In the genomic region with DNA sequence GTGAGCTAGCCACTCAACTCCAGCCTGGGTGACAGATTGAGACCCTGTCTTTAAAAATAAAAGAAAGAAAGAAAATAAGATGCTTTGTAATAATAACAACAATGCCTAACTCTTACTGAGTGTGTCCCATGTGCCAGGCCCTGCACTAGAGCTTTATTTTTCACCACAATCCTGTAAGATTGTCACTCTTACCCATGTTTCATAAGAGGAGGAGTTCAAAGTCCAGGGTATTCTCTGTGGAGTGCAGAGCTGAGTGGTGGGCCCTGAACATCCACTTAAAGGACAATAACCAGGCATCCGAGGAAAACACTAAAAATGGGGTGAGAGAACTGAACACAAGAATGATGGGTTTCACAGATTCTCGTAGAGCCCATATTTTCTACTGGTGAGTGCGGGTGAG, we compare ENCODE assay signal across 1 cellular context.
TF ChIP-seq lines count a peak whose summit lies in the region.

No MANE protein-coding gene starts in this region.

TF ChIP-seq in GM23338, 12 proteins besides CTCF, POLR2A, EP300 and RAD21:
- no peak for TF ChIP-seq NANOG (IDR thresholded peaks at IDR 0.05; ENCODE audit: borderline replicate concordance)
- TF ChIP-seq ZNF331 (CRISPR knock-in tag; IDR thresholded peaks at IDR 0.05; ENCODE audit: low read depth): no peak
- TF ChIP-seq JUNB (IDR thresholded peaks at IDR 0.05; ENCODE audit: unreplicated experiment): no peak
- TF ChIP-seq POLR2AphosphoS5 (IDR thresholded peaks at IDR 0.05; ENCODE audit: low read depth): no peak
- TF ChIP-seq, protein P1, sequence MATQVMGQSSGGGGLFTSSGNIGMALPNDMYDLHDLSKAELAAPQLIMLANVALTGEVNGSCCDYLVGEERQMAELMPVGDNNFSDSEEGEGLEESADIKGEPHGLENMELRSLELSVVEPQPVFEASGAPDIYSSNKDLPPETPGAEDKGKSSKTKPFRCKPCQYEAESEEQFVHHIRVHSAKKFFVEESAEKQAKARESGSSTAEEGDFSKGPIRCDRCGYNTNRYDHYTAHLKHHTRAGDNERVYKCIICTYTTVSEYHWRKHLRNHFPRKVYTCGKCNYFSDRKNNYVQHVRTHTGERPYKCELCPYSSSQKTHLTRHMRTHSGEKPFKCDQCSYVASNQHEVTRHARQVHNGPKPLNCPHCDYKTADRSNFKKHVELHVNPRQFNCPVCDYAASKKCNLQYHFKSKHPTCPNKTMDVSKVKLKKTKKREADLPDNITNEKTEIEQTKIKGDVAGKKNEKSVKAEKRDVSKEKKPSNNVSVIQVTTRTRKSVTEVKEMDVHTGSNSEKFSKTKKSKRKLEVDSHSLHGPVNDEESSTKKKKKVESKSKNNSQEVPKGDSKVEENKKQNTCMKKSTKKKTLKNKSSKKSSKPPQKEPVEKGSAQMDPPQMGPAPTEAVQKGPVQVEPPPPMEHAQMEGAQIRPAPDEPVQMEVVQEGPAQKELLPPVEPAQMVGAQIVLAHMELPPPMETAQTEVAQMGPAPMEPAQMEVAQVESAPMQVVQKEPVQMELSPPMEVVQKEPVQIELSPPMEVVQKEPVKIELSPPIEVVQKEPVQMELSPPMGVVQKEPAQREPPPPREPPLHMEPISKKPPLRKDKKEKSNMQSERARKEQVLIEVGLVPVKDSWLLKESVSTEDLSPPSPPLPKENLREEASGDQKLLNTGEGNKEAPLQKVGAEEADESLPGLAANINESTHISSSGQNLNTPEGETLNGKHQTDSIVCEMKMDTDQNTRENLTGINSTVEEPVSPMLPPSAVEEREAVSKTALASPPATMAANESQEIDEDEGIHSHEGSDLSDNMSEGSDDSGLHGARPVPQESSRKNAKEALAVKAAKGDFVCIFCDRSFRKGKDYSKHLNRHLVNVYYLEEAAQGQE (IDR thresholded peaks at IDR 0.05; ENCODE audit: unreplicated experiment): no peak
- TF ChIP-seq ZNF114 (CRISPR knock-in tag; IDR thresholded peaks at IDR 0.05): no peak
- TF ChIP-seq, protein P2, sequence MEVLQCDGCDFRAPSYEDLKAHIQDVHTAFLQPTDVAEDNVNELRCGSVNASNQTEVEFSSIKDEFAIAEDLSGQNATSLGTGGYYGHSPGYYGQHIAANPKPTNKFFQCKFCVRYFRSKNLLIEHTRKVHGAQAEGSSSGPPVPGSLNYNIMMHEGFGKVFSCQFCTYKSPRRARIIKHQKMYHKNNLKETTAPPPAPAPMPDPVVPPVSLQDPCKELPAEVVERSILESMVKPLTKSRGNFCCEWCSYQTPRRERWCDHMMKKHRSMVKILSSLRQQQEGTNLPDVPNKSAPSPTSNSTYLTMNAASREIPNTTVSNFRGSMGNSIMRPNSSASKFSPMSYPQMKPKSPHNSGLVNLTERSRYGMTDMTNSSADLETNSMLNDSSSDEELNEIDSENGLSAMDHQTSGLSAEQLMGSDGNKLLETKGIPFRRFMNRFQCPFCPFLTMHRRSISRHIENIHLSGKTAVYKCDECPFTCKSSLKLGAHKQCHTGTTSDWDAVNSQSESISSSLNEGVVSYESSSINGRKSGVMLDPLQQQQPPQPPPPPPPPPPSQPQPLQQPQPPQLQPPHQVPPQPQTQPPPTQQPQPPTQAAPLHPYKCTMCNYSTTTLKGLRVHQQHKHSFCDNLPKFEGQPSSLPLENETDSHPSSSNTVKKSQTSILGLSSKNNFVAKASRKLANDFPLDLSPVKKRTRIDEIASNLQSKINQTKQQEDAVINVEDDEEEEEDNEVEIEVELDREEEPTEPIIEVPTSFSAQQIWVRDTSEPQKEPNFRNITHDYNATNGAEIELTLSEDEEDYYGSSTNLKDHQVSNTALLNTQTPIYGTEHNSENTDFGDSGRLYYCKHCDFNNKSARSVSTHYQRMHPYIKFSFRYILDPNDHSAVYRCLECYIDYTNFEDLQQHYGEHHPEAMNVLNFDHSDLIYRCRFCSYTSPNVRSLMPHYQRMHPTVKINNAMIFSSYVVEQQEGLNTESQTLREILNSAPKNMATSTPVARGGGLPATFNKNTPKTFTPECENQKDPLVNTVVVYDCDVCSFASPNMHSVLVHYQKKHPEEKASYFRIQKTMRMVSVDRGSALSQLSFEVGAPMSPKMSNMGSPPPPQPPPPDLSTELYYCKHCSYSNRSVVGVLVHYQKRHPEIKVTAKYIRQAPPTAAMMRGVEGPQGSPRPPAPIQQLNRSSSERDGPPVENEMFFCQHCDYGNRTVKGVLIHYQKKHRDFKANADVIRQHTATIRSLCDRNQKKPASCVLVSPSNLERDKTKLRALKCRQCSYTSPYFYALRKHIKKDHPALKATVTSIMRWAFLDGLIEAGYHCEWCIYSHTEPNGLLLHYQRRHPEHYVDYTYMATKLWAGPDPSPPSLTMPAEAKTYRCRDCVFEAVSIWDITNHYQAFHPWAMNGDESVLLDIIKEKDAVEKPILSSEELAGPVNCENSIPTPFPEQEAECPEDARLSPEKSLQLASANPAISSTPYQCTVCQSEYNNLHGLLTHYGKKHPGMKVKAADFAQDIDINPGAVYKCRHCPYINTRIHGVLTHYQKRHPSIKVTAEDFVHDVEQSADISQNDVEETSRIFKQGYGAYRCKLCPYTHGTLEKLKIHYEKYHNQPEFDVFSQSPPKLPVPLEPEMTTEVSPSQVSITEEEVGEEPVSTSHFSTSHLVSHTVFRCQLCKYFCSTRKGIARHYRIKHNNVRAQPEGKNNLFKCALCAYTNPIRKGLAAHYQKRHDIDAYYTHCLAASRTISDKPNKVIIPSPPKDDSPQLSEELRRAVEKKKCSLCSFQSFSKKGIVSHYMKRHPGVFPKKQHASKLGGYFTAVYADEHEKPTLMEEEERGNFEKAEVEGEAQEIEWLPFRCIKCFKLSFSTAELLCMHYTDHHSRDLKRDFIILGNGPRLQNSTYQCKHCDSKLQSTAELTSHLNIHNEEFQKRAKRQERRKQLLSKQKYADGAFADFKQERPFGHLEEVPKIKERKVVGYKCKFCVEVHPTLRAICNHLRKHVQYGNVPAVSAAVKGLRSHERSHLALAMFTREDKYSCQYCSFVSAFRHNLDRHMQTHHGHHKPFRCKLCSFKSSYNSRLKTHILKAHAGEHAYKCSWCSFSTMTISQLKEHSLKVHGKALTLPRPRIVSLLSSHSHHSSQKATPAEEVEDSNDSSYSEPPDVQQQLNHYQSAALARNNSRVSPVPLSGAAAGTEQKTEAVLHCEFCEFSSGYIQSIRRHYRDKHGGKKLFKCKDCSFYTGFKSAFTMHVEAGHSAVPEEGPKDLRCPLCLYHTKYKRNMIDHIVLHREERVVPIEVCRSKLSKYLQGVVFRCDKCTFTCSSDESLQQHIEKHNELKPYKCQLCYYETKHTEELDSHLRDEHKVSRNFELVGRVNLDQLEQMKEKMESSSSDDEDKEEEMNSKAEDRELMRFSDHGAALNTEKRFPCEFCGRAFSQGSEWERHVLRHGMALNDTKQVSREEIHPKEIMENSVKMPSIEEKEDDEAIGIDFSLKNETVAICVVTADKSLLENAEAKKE (CRISPR knock-in tag; IDR thresholded peaks at IDR 0.05): no peak
- TF ChIP-seq EZH2 (IDR thresholded peaks at IDR 0.05; ENCODE audit: low read depth, unreplicated experiment): no peak
- TF ChIP-seq, protein P3, sequence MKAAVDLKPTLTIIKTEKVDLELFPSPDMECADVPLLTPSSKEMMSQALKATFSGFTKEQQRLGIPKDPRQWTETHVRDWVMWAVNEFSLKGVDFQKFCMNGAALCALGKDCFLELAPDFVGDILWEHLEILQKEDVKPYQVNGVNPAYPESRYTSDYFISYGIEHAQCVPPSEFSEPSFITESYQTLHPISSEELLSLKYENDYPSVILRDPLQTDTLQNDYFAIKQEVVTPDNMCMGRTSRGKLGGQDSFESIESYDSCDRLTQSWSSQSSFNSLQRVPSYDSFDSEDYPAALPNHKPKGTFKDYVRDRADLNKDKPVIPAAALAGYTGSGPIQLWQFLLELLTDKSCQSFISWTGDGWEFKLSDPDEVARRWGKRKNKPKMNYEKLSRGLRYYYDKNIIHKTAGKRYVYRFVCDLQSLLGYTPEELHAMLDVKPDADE (IDR thresholded peaks at IDR 0.05): no peak
- TF ChIP-seq EZH2phosphoT487 (IDR thresholded peaks at IDR 0.05; ENCODE audit: unreplicated experiment): no peak
- TF ChIP-seq CREB1 (CRISPR knock-in tag; IDR thresholded peaks at IDR 0.05; ENCODE audit: low read depth): no peak
- no peak for TF ChIP-seq STAT1 (IDR thresholded peaks at IDR 0.05; ENCODE audit: unreplicated experiment)
